8 cellular contexts compared by ENCODE assay signal in genomic region chr10:15859865-15860691, GRCh38. TPM values are rescaled to one million over a fixed set of nuclear protein-coding genes. Genes with fewer than 3 reads are reported as not detected.
DNase-seq lines count a peak whose midpoint lies in the region; ATAC-seq lines count a peak whose summit lies in the region.

Gene MINDY3 (minus strand): TSS chr10:15860507. CDS start chr10:15860299, 208 bp downstream.

- H3K27ac Mint-ChIP-seq in CD4-positive, CD25-positive, alpha-beta regulatory T cell, result peak within 1 kb of the TSS; percentile 89 to 96 (median 94)
- peak within 1 kb of the TSS; percentile 94 to 95 for H3K27ac Mint-ChIP-seq in effector memory CD8-positive, alpha-beta T cell

- H3K4me1 ChIP-seq in CD4-positive, CD25-positive, alpha-beta regulatory T cell (ENCODE audit: control insufficient read depth, insufficient read depth, low read length, poor library complexity, severe bottlenecking), result peaks cover 25% of the 10 kb centered on the region

- H3K27ac ChIP-seq in CD4-positive, CD25-positive, alpha-beta regulatory T cell (ENCODE audit: insufficient read depth, low read length, poor library complexity, severe bottlenecking), result peak within 1 kb of the TSS; percentile 64

- peak within 1 kb of the TSS; percentile 97 to 99 (median 97) for H3K4me3 Mint-ChIP-seq in CD4-positive, CD25-positive, alpha-beta regulatory T cell
- peak within 1 kb of the TSS; percentile 93 to 94 for H3K4me3 Mint-ChIP-seq in effector memory CD8-positive, alpha-beta T cell

- peaks cover 24% of the 10 kb centered on the region for H3K27me3 Mint-ChIP-seq in CD4-positive, CD25-positive, alpha-beta regulatory T cell
- H3K27me3 Mint-ChIP-seq in effector memory CD8-positive, alpha-beta T cell, result peaks cover 17 to 18% of the 10 kb centered on the region in 2 donors

- peaks cover 6% of the 10 kb centered on the region for H3K27me3 ChIP-seq in CD4-positive, CD25-positive, alpha-beta regulatory T cell (ENCODE audit: control insufficient read depth, insufficient read depth, low read length)

- DNase-seq in CD4-positive, CD25-positive, alpha-beta regulatory T cell, result peak; percentile 73 to 94 (median 82)
- DNase-seq in NK-92 (lab: John Stamatoyannopoulos, UW; ENCODE audit: unreplicated experiment) (peak; percentile 37), medulla oblongata (ENCODE audit: extremely low spot score) (peak; percentile 94)
- DNase-seq in activated CD8-positive, alpha-beta memory T cell treated with anti-CD3 and anti-CD28 coated beads for 1 hour (ENCODE audit: extremely low read depth in 1 of 2, low read depth in 1 of 2), result peak; percentile 58 to 68
- peak; percentile 72 to 79 (median 73) for DNase-seq in effector memory CD8-positive, alpha-beta T cell
- peak; percentile 66 to 72 (median 71) for DNase-seq in stimulated activated CD4-positive, alpha-beta T cell treated with anti-CD3 and anti-CD28 coated beads, TNF-alpha, amount 100 ng/mL, for 48 hours (ENCODE audit: low read depth in 3 of 3)

- H3K4me3 ChIP-seq in CD4-positive, CD25-positive, alpha-beta regulatory T cell (ENCODE audit: low read depth, low read length), result peak within 1 kb of the TSS; percentile 93

- peaks cover 0 to 7% (median 0%) of the 10 kb centered on the region in 7 donors for H3K9me3 Mint-ChIP-seq in CD4-positive, CD25-positive, alpha-beta regulatory T cell
- no peaks in the 10 kb centered on the region for H3K9me3 Mint-ChIP-seq in effector memory CD8-positive, alpha-beta T cell

- H3K36me3 Mint-ChIP-seq in CD4-positive, CD25-positive, alpha-beta regulatory T cell, result peaks cover 10% of the 10 kb centered on the region
- H3K36me3 Mint-ChIP-seq in effector memory CD8-positive, alpha-beta T cell (ENCODE audit: insufficient read depth), result peaks cover 11% of the 10 kb centered on the region

- H3K36me3 ChIP-seq in CD4-positive, CD25-positive, alpha-beta regulatory T cell (ENCODE audit: control insufficient read depth, insufficient read depth, low read length), result no peaks in the 10 kb centered on the region

- peaks cover 35 to 45% (median 40%) of the 10 kb centered on the region in 4 donors for H3K4me1 Mint-ChIP-seq in CD4-positive, CD25-positive, alpha-beta regulatory T cell
- H3K4me1 Mint-ChIP-seq in effector memory CD8-positive, alpha-beta T cell (ENCODE audit: low read depth in 2 of 2), result peaks cover 25 to 34% of the 10 kb centered on the region in 2 donors

- peak; percentile 93 to 95 for ATAC-seq in CD4-positive, CD25-positive, alpha-beta regulatory T cell (ENCODE audit: low read depth in 2 of 2)
- ATAC-seq in GM19372 (IDR thresholded peaks at IDR 0.05; ENCODE audit: low read depth, unreplicated experiment) (peak; percentile 90), HG03521 (IDR thresholded peaks at IDR 0.05; ENCODE audit: unreplicated experiment) (peak; percentile 86)
- peak; percentile 94 for ATAC-seq in effector memory CD8-positive, alpha-beta T cell (replicated peaks)

- H3K9me3 ChIP-seq in CD4-positive, CD25-positive, alpha-beta regulatory T cell (ENCODE audit: control insufficient read depth in 2 of 2, low read length in 2 of 2), result no peaks in the 10 kb centered on the region

RNA-seq across cellular contexts. Expression of gene MINDY3, which starts in this region (rescaled TPM):
- total RNA-seq in CD4-positive, CD25-positive, alpha-beta regulatory T cell, result 37.1 TPM
- 1 to 10 TPM; 5.5 to 7.2 (median 6.7) TPM for polyA plus RNA-seq in CD4-positive, CD25-positive, alpha-beta regulatory T cell

Comparison
In these comparisons a context has a peak if more than half of its experiments do, and no peak if none do; other contexts are left out.
1. Peak in every context shown above with its lines: DNase-seq, ATAC-seq, H3K4me3 ChIP-seq and H3K27ac ChIP-seq.
2. DNase-seq: peak in every context shown above with its lines; median percentile 94 in medulla oblongata; 82 in CD4-positive, CD25-positive, alpha-beta regulatory T cell; 73 in effector memory CD8-positive, alpha-beta T cell; 71 in stimulated activated CD4-positive, alpha-beta T cell treated with anti-CD3 and anti-CD28 coated beads, TNF-alpha, amount 100 ng/mL, for 48 hours; 63 in activated CD8-positive, alpha-beta memory T cell treated with anti-CD3 and anti-CD28 coated beads for 1 hour; 37 in NK-92.